ENCODE assay signal across 21 cellular contexts in genomic region chr1:64711266-64711665, GRCh38.
"Had no signal": no experiment of that assay in that cellular context is flagged by ENCODE, and none has a peak within 500 bp of the region (broad histone marks: within the 10 kb centered on the region; RNA-seq: fewer than 3 reads in every experiment).

No MANE protein-coding gene starts in this region.

- H3K27me3 ChIP-seq: esophagus muscularis mucosa, gastrocnemius medialis, heart right ventricle, left lung had no signal

- H3K9me3 ChIP-seq: esophagus muscularis mucosa, gastrocnemius medialis, heart right ventricle, left lung, lower lobe of right lung had no signal

- H3K36me3 ChIP-seq: esophagus muscularis mucosa, gastrocnemius medialis, heart right ventricle, left lung, lower lobe of right lung had no signal

- H3K27ac ChIP-seq: coronary artery, dorsolateral prefrontal cortex, esophagus muscularis mucosa, gastrocnemius medialis, heart right ventricle, left lung, lower lobe of right lung had no signal

- H3K4me3 ChIP-seq: coronary artery, dorsolateral prefrontal cortex, esophagus muscularis mucosa, gastrocnemius medialis, heart right ventricle, left lung, lower lobe of right lung had no signal

- H3K4me1 ChIP-seq: esophagus muscularis mucosa, gastrocnemius medialis, heart right ventricle, left lung, lower lobe of right lung had no signal

- DNase-seq: dermis blood vessel endothelial cell; dorsolateral prefrontal cortex; effector CD4-positive, alpha-beta T cell; effector memory CD4-positive, alpha-beta T cell; foreskin fibroblast; foreskin melanocyte; gastrocnemius medialis; glutamatergic neuron; head of caudate nucleus; heart right ventricle; hippocampal formation; left cardiac atrium; left lung; left ventricle myocardium superior; lower lobe of right lung; mesendoderm; midbrain; naive thymus-derived CD4-positive, alpha-beta T cell; natural killer cell had no signal
